12 cellular contexts compared by ENCODE assay signal in genomic region chr6:142569676-142570075, GRCh38.
DNase-seq lines count a peak whose midpoint lies in the region; ATAC-seq and TF ChIP-seq lines count a peak whose summit lies in the region.
"Had no signal": no experiment of that assay in that cellular context is flagged by ENCODE, and none has a peak within 500 bp of the region (broad histone marks: within the 10 kb centered on the region; RNA-seq: fewer than 3 reads in every experiment).

No MANE protein-coding gene starts in this region.

- peaks cover 48% of the 10 kb centered on the region for H3K4me1 Mint-ChIP-seq in activated T-cell treated with anti-CD3 and anti-CD28 coated beads, Interleukin-2, amount 50 U/mL, for 4 hours (ENCODE audit: low read depth)
- H3K4me1 Mint-ChIP-seq in activated T-helper 17 cell treated with anti-CD3 and anti-CD28 coated beads, Interleukin-2, amount 50 U/mL, for 72 hours = peaks cover 20% of the 10 kb centered on the region
- H3K4me1 Mint-ChIP-seq in type B pancreatic cell (ENCODE audit: unreplicated experiment) = peaks cover 29% of the 10 kb centered on the region
- H3K4me1 Mint-ChIP-seq: immature natural killer cell had no signal

- no peaks in the 10 kb centered on the region for H3K36me3 ChIP-seq in kidney epithelial cell (ENCODE audit: control insufficient read depth, insufficient read depth, low read length)

- peaks cover 5% of the 10 kb centered on the region for H3K36me3 Mint-ChIP-seq in activated T-cell treated with anti-CD3 and anti-CD28 coated beads, Interleukin-2, amount 50 U/mL, for 4 hours (ENCODE audit: insufficient read depth)
- H3K36me3 Mint-ChIP-seq in activated T-helper 17 cell treated with anti-CD3 and anti-CD28 coated beads, Interleukin-2, amount 50 U/mL, for 72 hours (ENCODE audit: low read depth) = no peaks in the 10 kb centered on the region
- no peaks in the 10 kb centered on the region for H3K36me3 Mint-ChIP-seq in type B pancreatic cell
- H3K36me3 Mint-ChIP-seq: immature natural killer cell had no signal

- H3K27me3 Mint-ChIP-seq in activated T-cell treated with anti-CD3 and anti-CD28 coated beads, Interleukin-2, amount 50 U/mL, for 4 hours (ENCODE audit: low read depth) = no peaks in the 10 kb centered on the region
- peaks cover 3% of the 10 kb centered on the region for H3K27me3 Mint-ChIP-seq in activated T-helper 17 cell treated with anti-CD3 and anti-CD28 coated beads, Interleukin-2, amount 50 U/mL, for 72 hours
- no peaks in the 10 kb centered on the region for H3K27me3 Mint-ChIP-seq in type B pancreatic cell

- H3K4me3 Mint-ChIP-seq in activated T-cell treated with anti-CD3 and anti-CD28 coated beads, Interleukin-2, amount 50 U/mL, for 4 hours = peak overlapping the region; percentile 9
- peak overlapping the region; percentile 41 for H3K4me3 Mint-ChIP-seq in activated T-helper 17 cell treated with anti-CD3 and anti-CD28 coated beads, Interleukin-2, amount 50 U/mL, for 72 hours
- H3K4me3 Mint-ChIP-seq in type B pancreatic cell = no peak overlapping the region
- H3K4me3 Mint-ChIP-seq: immature natural killer cell had no signal

- peak; percentile 47 to 60 for ATAC-seq in activated T-cell treated with anti-CD3 and anti-CD28 coated beads, Interleukin-2, amount 50 U/mL, for 4 hours
- peak; percentile 69 for ATAC-seq in activated T-helper 17 cell treated with anti-CD3 and anti-CD28 coated beads, Interleukin-2, amount 50 U/mL, for 72 hours (replicated peaks)
- no peak for ATAC-seq in GM18861 (IDR thresholded peaks at IDR 0.05; ENCODE audit: unreplicated experiment)

- DNase-seq in activated T-cell treated with anti-CD3 and anti-CD28 coated beads, Interleukin-2, amount 50 U/mL, for 4 hours = no peak
- DNase-seq in activated T-cell treated with anti-CD3 and anti-CD28 coated beads for 4 hours = no peak
- peak; percentile 21 for DNase-seq in kidney epithelial cell (ENCODE audit: low read depth)
- no peak for DNase-seq in type B pancreatic cell (ENCODE audit: extremely low spot score, unreplicated experiment)
- DNase-seq in hippocampal formation (lab: John Stamatoyannopoulos, UW) = no peak
- DNase-seq in activated CD4-positive, alpha-beta T cell treated with anti-CD3 and anti-CD28 coated beads for 48 hours = no peak
- DNase-seq: immature natural killer cell, NCI-H1694, right cardiac atrium, SHP77 had no signal

- peaks cover 17% of the 10 kb centered on the region for H3K9me3 Mint-ChIP-seq in activated T-cell treated with anti-CD3 and anti-CD28 coated beads, Interleukin-2, amount 50 U/mL, for 4 hours
- H3K9me3 Mint-ChIP-seq in activated T-helper 17 cell treated with anti-CD3 and anti-CD28 coated beads, Interleukin-2, amount 50 U/mL, for 72 hours = peaks cover 3% of the 10 kb centered on the region
- H3K9me3 Mint-ChIP-seq in type B pancreatic cell = peaks cover 4% of the 10 kb centered on the region

- TF ChIP-seq CTCF in kidney epithelial cell (IDR thresholded peaks at IDR 0.05; ENCODE audit: insufficient read depth, low read length, poor library complexity, severe bottlenecking) (no peak), type B pancreatic cell (conservative IDR thresholded peaks at IDR 0.05) (no peak)

- H3K27me3 ChIP-seq in kidney epithelial cell (ENCODE audit: control insufficient read depth, insufficient read depth, low read length) = no peaks in the 10 kb centered on the region

- no peak overlapping the region for H3K4me3 ChIP-seq in kidney epithelial cell (ENCODE audit: low read depth, low read length)

- peak overlapping the region; percentile 73 for H3K27ac Mint-ChIP-seq in activated T-helper 17 cell treated with anti-CD3 and anti-CD28 coated beads, Interleukin-2, amount 50 U/mL, for 72 hours
- peak overlapping the region; percentile 71 for H3K27ac Mint-ChIP-seq in type B pancreatic cell
- H3K27ac Mint-ChIP-seq: immature natural killer cell had no signal
